ENCODE assay signal across 12 cellular contexts in genomic region chr2:241511091-241511741, GRCh38. TPM values are rescaled to one million over a fixed set of nuclear protein-coding genes. Genes with fewer than 3 reads are reported as not detected.
"Had no signal": no experiment of that assay in that cellular context is flagged by ENCODE, and none has a peak within 500 bp of the region (broad histone marks: within the 10 kb centered on the region; RNA-seq: fewer than 3 reads in every experiment).

No MANE protein-coding gene starts in this region.

- H3K9me3 Mint-ChIP-seq: activated CD4-positive, alpha-beta T cell treated with anti-CD3 and anti-CD28 coated beads, Interleukin-2, amount 10 ng/mL, durations not matched to agents 24 days and 14 days; activated naive CD8-positive, alpha-beta T cell treated with anti-CD3 and anti-CD28 coated beads, Interleukin-2, amount 10 ng/mL, durations not matched to agents 7 days and 5 days had no signal

- H3K27ac ChIP-seq: ascending aorta, cardiac muscle cell, gastroesophageal sphincter, left ventricle myocardium inferior, skin epidermis, tibial nerve had no signal

- H3K36me3 ChIP-seq: ascending aorta, cardiac muscle cell, gastroesophageal sphincter, left ventricle myocardium inferior, tibial nerve had no signal

- H3K27ac Mint-ChIP-seq: activated CD4-positive, alpha-beta T cell treated with anti-CD3 and anti-CD28 coated beads, Interleukin-2, amount 10 ng/mL, durations not matched to agents 24 days and 14 days; activated naive CD8-positive, alpha-beta T cell treated with anti-CD3 and anti-CD28 coated beads, Interleukin-2, amount 10 ng/mL, durations not matched to agents 7 days and 5 days had no signal

- H3K4me3 Mint-ChIP-seq: activated naive CD8-positive, alpha-beta T cell treated with anti-CD3 and anti-CD28 coated beads, Interleukin-2, amount 10 ng/mL, durations not matched to agents 7 days and 5 days had no signal

- FAIRE-seq: keratinocyte had no signal

- ATAC-seq: gastroesophageal sphincter had no signal

- H3K27me3 ChIP-seq: ascending aorta, cardiac muscle cell, gastroesophageal sphincter, tibial nerve had no signal

- H3K27me3 Mint-ChIP-seq: activated naive CD8-positive, alpha-beta T cell treated with anti-CD3 and anti-CD28 coated beads, Interleukin-2, amount 10 ng/mL, durations not matched to agents 7 days and 5 days had no signal

- H3K36me3 Mint-ChIP-seq: activated naive CD8-positive, alpha-beta T cell treated with anti-CD3 and anti-CD28 coated beads, Interleukin-2, amount 10 ng/mL, durations not matched to agents 7 days and 5 days had no signal

- H3K9me3 ChIP-seq: ascending aorta, gastroesophageal sphincter, left ventricle myocardium inferior, tibial nerve had no signal

- DNase-seq: activated CD4-positive, alpha-beta T cell treated with anti-CD3 and anti-CD28 coated beads, Interleukin-2, amount 10 ng/mL, durations not matched to agents 24 days and 14 days; activated effector memory CD4-positive, alpha-beta T cell treated with anti-CD3 and anti-CD28 coated beads, Interleukin-2, amount 50 U/mL, for 16 hours; activated naive CD8-positive, alpha-beta T cell treated with anti-CD3 and anti-CD28 coated beads, Interleukin-2, amount 10 ng/mL, durations not matched to agents 7 days and 5 days; effector CD4-positive, alpha-beta T cell; left ventricle myocardium inferior; mesendoderm had no signal

- H3K4me3 ChIP-seq: ascending aorta, cardiac muscle cell, gastroesophageal sphincter, left ventricle myocardium inferior, skin epidermis, tibial nerve had no signal

RNA-seq across cellular contexts. Expression of gene BOK, which starts 47.3 kb away (rescaled TPM):
- total RNA-seq: activated naive CD8-positive, alpha-beta T cell treated with anti-CD3 and anti-CD28 coated beads, Interleukin-2, amount 10 ng/mL, durations not matched to agents 7 days and 5 days had no signal
